ENCODE assay signal across 17 cellular contexts in the genomic region with DNA sequence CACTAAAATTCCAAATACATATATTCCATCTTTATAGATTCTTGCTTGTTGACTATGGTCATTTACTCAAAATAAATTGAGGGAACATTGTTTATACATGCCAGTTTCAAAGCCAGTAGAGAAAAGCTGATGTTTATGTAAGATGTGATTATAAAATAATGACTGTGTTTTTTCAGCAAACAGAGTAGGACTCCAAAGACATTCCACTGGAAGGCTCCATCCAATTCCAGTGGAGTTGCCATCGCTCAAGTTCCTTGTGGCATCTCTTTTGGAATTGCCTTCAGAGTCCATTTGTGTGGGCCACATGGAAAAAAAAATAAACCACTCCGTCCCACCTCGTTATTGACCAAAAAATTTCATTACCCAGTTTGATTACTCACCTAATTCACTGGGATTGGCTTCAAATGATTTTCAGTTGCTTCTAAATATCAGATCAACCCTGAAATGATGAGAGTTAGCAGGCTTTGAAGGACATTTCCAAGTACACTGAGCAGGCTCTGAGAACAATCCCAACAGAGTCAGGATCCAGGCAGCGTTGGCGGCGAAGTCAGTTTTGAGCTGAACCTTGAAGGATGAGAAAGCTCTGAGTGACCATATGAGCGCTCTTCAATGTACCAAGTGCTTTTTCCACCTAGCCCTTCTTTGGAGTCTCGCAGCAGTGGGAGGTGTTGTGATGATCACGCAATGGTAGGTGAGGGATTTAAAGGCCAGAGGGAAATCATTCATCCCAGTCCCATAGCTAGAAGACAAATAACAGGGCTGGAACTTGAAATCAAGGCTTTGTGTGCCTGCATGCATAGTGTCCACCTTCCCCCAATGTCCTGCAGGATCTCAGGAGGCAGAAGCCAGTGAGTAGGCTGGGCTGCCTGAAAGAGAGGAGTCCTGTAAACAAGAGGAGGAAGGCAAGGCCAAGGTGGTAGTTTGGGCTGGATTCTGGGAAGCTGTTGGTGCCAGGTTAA.
"Had no signal": no experiment of that assay in that cellular context is flagged by ENCODE, and none has a peak within 500 bp of the region (broad histone marks: within the 10 kb centered on the region; RNA-seq: fewer than 3 reads in every experiment).

No MANE protein-coding gene starts in this region.

- H3K4me3 ChIP-seq: hepatocyte, lung, prostate gland, right atrium auricular region, tibial nerve, vagina had no signal

- H3K27ac Mint-ChIP-seq: activated CD8-positive, alpha-beta T cell treated with anti-CD3 and anti-CD28 coated beads for 36 hours; activated naive CD8-positive, alpha-beta T cell treated with anti-CD3 and anti-CD28 coated beads for 36 hours; activated T-helper 1 cell treated with anti-CD3 and anti-CD28 coated beads, Interleukin-12 subunit alpha, Interleukin-12 subunit beta, Interleukin-2, Interleukin-4 antibody, amounts not matched to agents 30 ng/mL and 10 ng/mL and 1 ng/mL, durations not matched to agents 14 hours and 24 hours and 36 hours; nephron progenitor cell; stimulated activated naive CD8-positive, alpha-beta T cell treated with anti-CD3 and anti-CD28 coated beads, Interleukin-15, Interleukin-2, amounts not matched to agents 100 ng/mL and 50 ng/mL, for 24 hours; WTC11 had no signal

- ATAC-seq: activated CD8-positive, alpha-beta T cell treated with anti-CD3 and anti-CD28 coated beads for 36 hours; foreskin keratinocyte; left cardiac atrium; WTC11 had no signal

- H3K27ac ChIP-seq: foreskin keratinocyte, hepatocyte, right atrium auricular region, tibial nerve, vagina had no signal

- H3K4me1 ChIP-seq: right atrium auricular region had no signal

- H3K36me3 ChIP-seq: prostate gland, right atrium auricular region, tibial nerve, vagina had no signal

- DNase-seq: activated CD4-positive, alpha-beta T cell treated with anti-CD3 and anti-CD28 coated beads for 4 hours; activated CD8-positive, alpha-beta T cell treated with anti-CD3 and anti-CD28 coated beads for 36 hours; activated naive CD8-positive, alpha-beta T cell treated with anti-CD3 and anti-CD28 coated beads for 36 hours; amniotic stem cell; foreskin keratinocyte; left cardiac atrium; nephron progenitor cell had no signal

- H3K4me2 ChIP-seq: hepatocyte had no signal

- H3K36me3 Mint-ChIP-seq: activated naive CD8-positive, alpha-beta T cell treated with anti-CD3 and anti-CD28 coated beads for 36 hours; WTC11 had no signal

- H3K79me2 ChIP-seq: hepatocyte had no signal

- FAIRE-seq: islet of Langerhans had no signal

- H3K4me3 Mint-ChIP-seq: activated CD8-positive, alpha-beta T cell treated with anti-CD3 and anti-CD28 coated beads for 36 hours; activated naive CD8-positive, alpha-beta T cell treated with anti-CD3 and anti-CD28 coated beads for 36 hours; activated T-helper 1 cell treated with anti-CD3 and anti-CD28 coated beads, Interleukin-12 subunit alpha, Interleukin-12 subunit beta, Interleukin-2, Interleukin-4 antibody, amounts not matched to agents 30 ng/mL and 10 ng/mL and 1 ng/mL, durations not matched to agents 14 hours and 24 hours and 36 hours; nephron progenitor cell; stimulated activated naive CD8-positive, alpha-beta T cell treated with anti-CD3 and anti-CD28 coated beads, Interleukin-15, Interleukin-2, amounts not matched to agents 100 ng/mL and 50 ng/mL, for 24 hours; WTC11 had no signal

- H3K27me3 Mint-ChIP-seq: activated naive CD8-positive, alpha-beta T cell treated with anti-CD3 and anti-CD28 coated beads for 36 hours; stimulated activated naive CD8-positive, alpha-beta T cell treated with anti-CD3 and anti-CD28 coated beads, Interleukin-15, Interleukin-2, amounts not matched to agents 100 ng/mL and 50 ng/mL, for 24 hours had no signal

- H3K9me3 ChIP-seq: prostate gland, right atrium auricular region, tibial nerve, vagina had no signal

- H3K9me3 Mint-ChIP-seq: activated CD8-positive, alpha-beta T cell treated with anti-CD3 and anti-CD28 coated beads for 36 hours; activated naive CD8-positive, alpha-beta T cell treated with anti-CD3 and anti-CD28 coated beads for 36 hours; activated T-helper 1 cell treated with anti-CD3 and anti-CD28 coated beads, Interleukin-12 subunit alpha, Interleukin-12 subunit beta, Interleukin-2, Interleukin-4 antibody, amounts not matched to agents 30 ng/mL and 10 ng/mL and 1 ng/mL, durations not matched to agents 14 hours and 24 hours and 36 hours; nephron progenitor cell; stimulated activated naive CD8-positive, alpha-beta T cell treated with anti-CD3 and anti-CD28 coated beads, Interleukin-15, Interleukin-2, amounts not matched to agents 100 ng/mL and 50 ng/mL, for 24 hours; WTC11 had no signal

- H2AFZ ChIP-seq: hepatocyte had no signal

- H3K27me3 ChIP-seq: foreskin keratinocyte, right atrium auricular region, tibial nerve, vagina had no signal
